ENCODE assay signal across 9 cellular contexts in the genomic region with DNA sequence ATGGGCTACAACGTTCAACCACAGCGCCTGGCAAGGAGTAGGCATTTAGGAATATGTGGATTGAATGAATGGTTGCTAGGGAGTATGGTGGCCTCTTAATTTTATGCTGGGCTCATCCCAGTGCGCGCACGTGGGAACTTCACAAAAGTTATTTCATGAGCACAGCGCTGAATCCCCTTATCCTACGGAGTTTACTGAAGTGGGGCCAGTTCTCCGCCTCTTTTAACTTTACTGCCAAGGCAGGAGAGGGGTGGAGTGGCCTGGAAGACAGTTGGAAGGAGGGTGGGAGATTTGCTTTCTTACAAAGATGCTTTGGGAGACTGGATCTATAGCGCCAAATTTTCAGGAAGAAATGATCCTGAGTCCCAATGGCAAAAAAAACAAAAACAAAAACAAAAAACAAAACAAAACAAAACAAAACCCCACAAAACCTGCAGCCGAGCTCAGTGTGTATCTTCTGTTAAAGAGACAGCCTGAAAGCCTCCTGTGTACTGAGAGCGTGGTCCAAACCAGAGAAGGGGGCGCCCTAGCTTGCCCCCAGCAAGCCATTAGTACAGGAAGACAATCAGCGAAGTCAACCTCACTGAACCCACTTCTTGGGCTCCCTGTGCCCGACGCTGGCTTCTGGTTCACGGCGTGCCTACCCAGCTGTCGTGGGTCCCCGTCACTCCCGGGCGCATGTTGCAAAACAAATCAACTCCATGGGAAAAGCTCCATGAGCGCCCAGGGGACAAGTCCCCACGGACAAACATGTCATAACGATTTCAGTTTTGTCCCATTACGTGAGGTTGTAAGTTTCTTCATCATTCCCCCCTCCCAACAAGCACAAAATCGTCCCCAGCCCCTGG.
DNase-seq lines count a peak whose midpoint lies in the region; ATAC-seq and TF ChIP-seq lines count a peak whose summit lies in the region.
"Had no signal": no experiment of that assay in that cellular context is flagged by ENCODE, and none has a peak within 500 bp of the region (broad histone marks: within the 10 kb centered on the region; RNA-seq: fewer than 3 reads in every experiment).

No MANE protein-coding gene starts in this region.

- H3K27me3 ChIP-seq in cardiac muscle cell (peaks cover 82% of the 10 kb centered on the region), esophagus muscularis mucosa (peaks cover 0 to 18% (median 0%) of the 10 kb centered on the region in 4 donors)

- TF ChIP-seq CTCF in cardiac muscle cell (IDR thresholded peaks at IDR 0.05; ENCODE audit: low read depth, low read length) (no peak), esophagus muscularis mucosa (IDR thresholded peaks at IDR 0.05) (no peak), nephron progenitor cell (IDR thresholded peaks at IDR 0.05) (no peak), GM10266 (IDR thresholded peaks at IDR 0.05; ENCODE audit: control insufficient read depth, insufficient read depth, low read depth, missing control alignments) (no peak)

- H3K9me3 ChIP-seq in cardiac muscle cell (ENCODE audit: low read depth) (no peaks in the 10 kb centered on the region), esophagus muscularis mucosa (no peaks in the 10 kb centered on the region)

- peak overlapping the region; percentile 38 for H3K4me3 ChIP-seq in cardiac muscle cell
- H3K4me3 ChIP-seq in esophagus muscularis mucosa: peak overlapping the region; percentile 73 to 83 (median 80)
- H3K4me3 ChIP-seq in urinary bladder (ENCODE audit: low read depth, low read length): peak overlapping the region; percentile 16

- no peak overlapping the region for H3K27ac ChIP-seq in cardiac muscle cell
- H3K27ac ChIP-seq in esophagus muscularis mucosa (replicated peaks in 1 of 4): peak overlapping the region; percentile 91 to 96 (median 92)
- H3K27ac ChIP-seq in urinary bladder (ENCODE audit: low read depth): no peak overlapping the region

- TF ChIP-seq EP300 in esophagus muscularis mucosa (IDR thresholded peaks at IDR 0.05): no peak

- H3K27ac Mint-ChIP-seq in nephron progenitor cell: no peak overlapping the region
- H3K27ac Mint-ChIP-seq: activated T-helper 17 cell treated with anti-CD3 and anti-CD28 coated beads, Interleukin-2, amount 50 U/mL, for 72 hours had no signal

- DNase-seq in cardiac muscle cell (ENCODE audit: low read depth in 1 of 2, low spot score in 1 of 2) (peak in 1 of 2 donors; percentile 6), left ventricle myocardium superior (no peak), esophagus muscularis mucosa (ENCODE audit: extremely low spot score) (no peak), nephron progenitor cell (peak; percentile 16), DMS153 (lab: John Stamatoyannopoulos, UW) (no peak), GM10266 (ENCODE audit: extremely low spot score) (no peak), pons (ENCODE audit: low spot score) (no peak)

- H3K9me3 Mint-ChIP-seq in nephron progenitor cell: peaks cover 5% of the 10 kb centered on the region

- ATAC-seq in left ventricle myocardium superior: no peak
- ATAC-seq: activated T-helper 17 cell treated with anti-CD3 and anti-CD28 coated beads, Interleukin-2, amount 50 U/mL, for 72 hours had no signal

- peaks cover 13% of the 10 kb centered on the region for H3K4me1 Mint-ChIP-seq in nephron progenitor cell
- H3K4me1 Mint-ChIP-seq: activated T-helper 17 cell treated with anti-CD3 and anti-CD28 coated beads, Interleukin-2, amount 50 U/mL, for 72 hours had no signal

- H3K4me3 Mint-ChIP-seq in nephron progenitor cell: peak overlapping the region; percentile 83
- H3K4me3 Mint-ChIP-seq: activated T-helper 17 cell treated with anti-CD3 and anti-CD28 coated beads, Interleukin-2, amount 50 U/mL, for 72 hours had no signal

- H3K36me3 ChIP-seq in cardiac muscle cell (no peaks in the 10 kb centered on the region), esophagus muscularis mucosa (no peaks in the 10 kb centered on the region), urinary bladder (ENCODE audit: insufficient read depth) (no peaks in the 10 kb centered on the region)

- intact Hi-C loops in left ventricle myocardium superior (cut with micrococcal nuclease) (no loop called here), esophagus muscularis mucosa (cut with DNase I) (loop anchor here (5.0 kb wide), 1 partner anchor 302 kb away; no protein-coding TSS in a partner anchor)

- WGBS in esophagus muscularis mucosa: 13% methylated on average over 17 of the region's 26 CpGs
- WGBS in urinary bladder: 5% methylated on average over 26 of the region's 26 CpGs

- H3K4me1 ChIP-seq in cardiac muscle cell (ENCODE audit: low read depth): peaks cover 8% of the 10 kb centered on the region
- peaks cover 5 to 32% (median 19%) of the 10 kb centered on the region in 4 donors for H3K4me1 ChIP-seq in esophagus muscularis mucosa
- H3K4me1 ChIP-seq in urinary bladder (ENCODE audit: insufficient read depth): no peaks in the 10 kb centered on the region

- no peaks in the 10 kb centered on the region for H3K36me3 Mint-ChIP-seq in nephron progenitor cell (ENCODE audit: low read depth)

- H3K27me3 Mint-ChIP-seq in nephron progenitor cell (ENCODE audit: low read depth, poor library complexity): peaks cover 82% of the 10 kb centered on the region

- no peak for TF ChIP-seq POLR2A in esophagus muscularis mucosa (IDR thresholded peaks at IDR 0.05; ENCODE audit: low read depth)

Comparison
In these comparisons a context has a peak if more than half of its experiments do, and no peak if none do; other contexts are left out.
1. H3K27ac ChIP-seq: peak in esophagus muscularis mucosa (4 of 4); none in cardiac muscle cell (single experiment) and urinary bladder (single experiment).
2. H3K4me3 ChIP-seq: peak in every context shown above with its lines; median percentile 80 in esophagus muscularis mucosa; 38 in cardiac muscle cell; 16 in urinary bladder.